ENCODE assay signal across 8 cellular contexts in genomic region chr11:63813035-63813562, GRCh38. TPM values are rescaled to one million over a fixed set of nuclear protein-coding genes. Genes with fewer than 3 reads are reported as not detected.
A peak's percentile ranks its signal among the peaks of the same experiment; 100 is the strongest.
DNase-seq lines count a peak whose midpoint lies in the region; ATAC-seq and TF ChIP-seq lines count a peak whose summit lies in the region.

A gene with protein sequence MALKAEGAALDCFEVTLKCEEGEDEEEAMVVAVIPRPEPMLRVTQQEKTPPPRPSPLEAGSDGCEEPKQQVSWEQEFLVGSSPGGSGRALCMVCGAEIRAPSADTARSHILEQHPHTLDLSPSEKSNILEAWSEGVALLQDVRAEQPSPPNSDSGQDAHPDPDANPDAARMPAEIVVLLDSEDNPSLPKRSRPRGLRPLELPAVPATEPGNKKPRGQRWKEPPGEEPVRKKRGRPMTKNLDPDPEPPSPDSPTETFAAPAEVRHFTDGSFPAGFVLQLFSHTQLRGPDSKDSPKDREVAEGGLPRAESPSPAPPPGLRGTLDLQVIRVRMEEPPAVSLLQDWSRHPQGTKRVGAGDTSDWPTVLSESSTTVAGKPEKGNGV (plus strand): TSS chr11:63813456. CDS start chr11:63813687, 231 bp downstream.

- H2BK15ac ChIP-seq in mesendoderm (replicated peaks; ENCODE audit: low read depth), result no peak within 1 kb of the TSS

- H2BK5ac ChIP-seq in mesendoderm (ENCODE audit: low read length), result peak within 1 kb of the TSS; percentile 85

- DNase-seq in CD4-positive, alpha-beta T cell, result peak; percentile 28 to 72 (median 52)
- peak; percentile 45 to 59 for DNase-seq in NOMO-1 (lab: John Stamatoyannopoulos, UW; ENCODE audit: unreplicated experiment in 2 of 2)
- DNase-seq in activated CD8-positive, alpha-beta memory T cell treated with anti-CD3 and anti-CD28 coated beads, Interleukin-2, amount 10 ng/mL, durations not matched to agents 7 days and 5 days, result peak; percentile 84
- peak; percentile 90 for DNase-seq in endodermal cell
- peak; percentile 73 for DNase-seq in mesendoderm
- DNase-seq in stimulated activated CD8-positive, alpha-beta memory T cell treated with anti-CD3 and anti-CD28 coated beads, Interleukin-12 subunit alpha, Interleukin-12 subunit beta, amount 100 ng/mL, for 24 hours (ENCODE audit: extremely low read depth), result peak; percentile 39

- H3K27ac Mint-ChIP-seq in CD4-positive, alpha-beta T cell, result peak within 1 kb of the TSS; percentile 1
- peak within 1 kb of the TSS; percentile 71 for H3K27ac Mint-ChIP-seq in activated CD8-positive, alpha-beta memory T cell treated with anti-CD3 and anti-CD28 coated beads, Interleukin-2, amount 10 ng/mL, durations not matched to agents 7 days and 5 days
- peak within 1 kb of the TSS; percentile 72 for H3K27ac Mint-ChIP-seq in endodermal cell

- peak within 1 kb of the TSS; percentile 6 for H2BK120ac ChIP-seq in mesendoderm (ENCODE audit: low read depth, low read length)

- no peaks in the 10 kb centered on the region for H3K27me3 ChIP-seq in CD4-positive, alpha-beta T cell (ENCODE audit: control insufficient read depth, insufficient read depth, low read length)
- H3K27me3 ChIP-seq in endodermal cell (ENCODE audit: control insufficient read depth, insufficient read depth, low read length, poor library complexity, severe bottlenecking) (no peaks in the 10 kb centered on the region), mesendoderm (ENCODE audit: insufficient read depth, low read length, poor library complexity) (no peaks in the 10 kb centered on the region)

- H3K4ac ChIP-seq in mesendoderm (ENCODE audit: low read depth, low read length), result peak within 1 kb of the TSS; percentile 90

- CTCF ChIA-PET in CD4-positive, alpha-beta T cell (lab: Charles Lee), result no interaction called here
- CTCF ChIA-PET in activated CD8-positive, alpha-beta memory T cell treated with anti-CD3 and anti-CD28 coated beads, Interleukin-2, amount 10 ng/mL, durations not matched to agents 7 days and 5 days (lab: Charles Lee), result interaction anchor here (3.4 kb wide), 1 partner anchor 24 kb away, joined by 16 read pairs; the partner anchor contains the start of gene MARK2

- peak within 1 kb of the TSS; percentile 94 for H2AK5ac ChIP-seq in mesendoderm (ENCODE audit: low read length)

- no peak for TF ChIP-seq CTCF in CD4-positive, alpha-beta T cell (IDR thresholded peaks at IDR 0.05)
- no peak for TF ChIP-seq CTCF in endodermal cell (conservative IDR thresholded peaks at IDR 0.05)

- H3K79me2 ChIP-seq in mesendoderm (ENCODE audit: control insufficient read depth, insufficient read depth, low read length), result peaks cover 35% of the 10 kb centered on the region

- peak within 1 kb of the TSS; percentile 99 for H3K23ac ChIP-seq in mesendoderm (ENCODE audit: low read length)

- no peaks in the 10 kb centered on the region for H3K27me3 Mint-ChIP-seq in CD4-positive, alpha-beta T cell
- H3K27me3 Mint-ChIP-seq in activated CD8-positive, alpha-beta memory T cell treated with anti-CD3 and anti-CD28 coated beads, Interleukin-2, amount 10 ng/mL, durations not matched to agents 7 days and 5 days, result no peaks in the 10 kb centered on the region
- no peaks in the 10 kb centered on the region for H3K27me3 Mint-ChIP-seq in endodermal cell (ENCODE audit: insufficient read depth)

- H3K36me3 ChIP-seq in endodermal cell (ENCODE audit: control insufficient read depth, insufficient read depth, low read length), result peaks cover 32% of the 10 kb centered on the region
- peaks cover 10% of the 10 kb centered on the region for H3K36me3 ChIP-seq in mesendoderm (ENCODE audit: control insufficient read depth, insufficient read depth, low read length)

- peak within 1 kb of the TSS; percentile 91 for H3K18ac ChIP-seq in mesendoderm (ENCODE audit: low read length)

- H3K4me1 Mint-ChIP-seq in CD4-positive, alpha-beta T cell (ENCODE audit: low read depth), result peaks cover 20% of the 10 kb centered on the region
- peaks cover 34% of the 10 kb centered on the region for H3K4me1 Mint-ChIP-seq in activated CD8-positive, alpha-beta memory T cell treated with anti-CD3 and anti-CD28 coated beads, Interleukin-2, amount 10 ng/mL, durations not matched to agents 7 days and 5 days
- H3K4me1 Mint-ChIP-seq in endodermal cell, result peaks cover 26% of the 10 kb centered on the region

- ATAC-seq in CD4-positive, alpha-beta T cell (ENCODE audit: poor library complexity), result peak; percentile 85
- peak; percentile 66 for ATAC-seq in GM19438 (IDR thresholded peaks at IDR 0.05; ENCODE audit: low read depth, unreplicated experiment)
- ATAC-seq in HG03571 (IDR thresholded peaks at IDR 0.05; ENCODE audit: unreplicated experiment), result peak; percentile 87
- peak; percentile 93 for ATAC-seq in activated CD8-positive, alpha-beta memory T cell treated with anti-CD3 and anti-CD28 coated beads, Interleukin-2, amount 10 ng/mL, durations not matched to agents 7 days and 5 days

- peaks cover 19% of the 10 kb centered on the region for H3K36me3 Mint-ChIP-seq in CD4-positive, alpha-beta T cell (ENCODE audit: low read depth)
- peaks cover 24% of the 10 kb centered on the region for H3K36me3 Mint-ChIP-seq in activated CD8-positive, alpha-beta memory T cell treated with anti-CD3 and anti-CD28 coated beads, Interleukin-2, amount 10 ng/mL, durations not matched to agents 7 days and 5 days
- H3K36me3 Mint-ChIP-seq in endodermal cell (ENCODE audit: low read depth), result peaks cover 28% of the 10 kb centered on the region

- H3K56ac ChIP-seq in mesendoderm (ENCODE audit: low read length), result peak within 1 kb of the TSS; percentile 100

- peaks cover 26% of the 10 kb centered on the region for H3K79me1 ChIP-seq in mesendoderm (ENCODE audit: low read length)

- 0% methylated on average over 27 to 65 of the region's 65 CpGs for WGBS in endodermal cell (ENCODE audit: insufficient coverage in 1 of 2, insufficient read length in 1 of 2), 2 experiments
- WGBS in mesendoderm (ENCODE audit: extremely low coverage, insufficient coverage, low lambda C conversion rate), result no CpG with 5 or more reads among the region's 65 CpGs

- H3K9ac ChIP-seq in endodermal cell (ENCODE audit: extremely low read depth, low read length, poor library complexity, severe bottlenecking) (peak within 1 kb of the TSS; percentile 73), mesendoderm (ENCODE audit: low read length) (peak within 1 kb of the TSS; percentile 98)

- H4K8ac ChIP-seq in mesendoderm (ENCODE audit: low read depth, low read length), result no peak within 1 kb of the TSS

- H3K9me3 ChIP-seq in CD4-positive, alpha-beta T cell (ENCODE audit: control insufficient read depth, low read length), result no peaks in the 10 kb centered on the region
- no peaks in the 10 kb centered on the region for H3K9me3 ChIP-seq in endodermal cell (ENCODE audit: control insufficient read depth, low read length)

- intact Hi-C loops in CD4-positive, alpha-beta T cell (cut with DNase I, micrococcal nuclease), result loop anchor here in 1 of 2 experiments (5.0 kb wide), 1 partner anchor 141 kb away; the partner anchor contains the start of gene ATL3

- H3K4me3 ChIP-seq in endodermal cell (ENCODE audit: low read length), result peak within 1 kb of the TSS; percentile 87
- H3K4me3 ChIP-seq in mesendoderm (ENCODE audit: low read length), result peak within 1 kb of the TSS; percentile 99

- H3K4me1 ChIP-seq in endodermal cell (ENCODE audit: control insufficient read depth, insufficient read depth, low read length) (peaks cover 4% of the 10 kb centered on the region), mesendoderm (ENCODE audit: control insufficient read depth, low read depth, low read length) (peaks cover 14% of the 10 kb centered on the region)

- POLR2A ChIA-PET in CD4-positive, alpha-beta T cell (lab: Charles Lee), result no interaction called here

- no peak within 1 kb of the TSS for H3K27ac ChIP-seq in CD4-positive, alpha-beta T cell (ENCODE audit: low read depth, low read length)
- H3K27ac ChIP-seq in endodermal cell (ENCODE audit: low read depth, low read length), result peak within 1 kb of the TSS; percentile 72
- peak within 1 kb of the TSS; percentile 81 for H3K27ac ChIP-seq in mesendoderm (ENCODE audit: low read depth, low read length)

- H3K4me3 Mint-ChIP-seq in CD4-positive, alpha-beta T cell, result peak within 1 kb of the TSS; percentile 81
- peak within 1 kb of the TSS; percentile 79 for H3K4me3 Mint-ChIP-seq in activated CD8-positive, alpha-beta memory T cell treated with anti-CD3 and anti-CD28 coated beads, Interleukin-2, amount 10 ng/mL, durations not matched to agents 7 days and 5 days
- peak within 1 kb of the TSS; percentile 83 for H3K4me3 Mint-ChIP-seq in endodermal cell

- H3K9me3 Mint-ChIP-seq in CD4-positive, alpha-beta T cell, result no peaks in the 10 kb centered on the region
- no peaks in the 10 kb centered on the region for H3K9me3 Mint-ChIP-seq in activated CD8-positive, alpha-beta memory T cell treated with anti-CD3 and anti-CD28 coated beads, Interleukin-2, amount 10 ng/mL, durations not matched to agents 7 days and 5 days (ENCODE audit: low read depth)
- H3K9me3 Mint-ChIP-seq in endodermal cell, result no peaks in the 10 kb centered on the region

- peak within 1 kb of the TSS; percentile 90 for H3K4me2 ChIP-seq in mesendoderm (ENCODE audit: low read length)

- no peak within 1 kb of the TSS for H4K5ac ChIP-seq in mesendoderm (ENCODE audit: low read length)

RNA-seq across cellular contexts. Expression of the gene that starts here (rescaled TPM):
- total RNA-seq in CD4-positive, alpha-beta T cell, result 1 to 10 TPM; 4.0 to 4.8 TPM
- total RNA-seq in activated CD8-positive, alpha-beta memory T cell treated with anti-CD3 and anti-CD28 coated beads, Interleukin-2, amount 10 ng/mL, durations not matched to agents 7 days and 5 days, result 10 to 100 TPM; 53.4 to 55.8 TPM
- 100 to 1,000 TPM in 1 of 2 donors, 10 to 100 TPM in 1; 96.1 to 103 TPM for total RNA-seq in endodermal cell
- 59.8 TPM for polyA plus RNA-seq in endodermal cell (2013, experiment 1 of 2)
- polyA plus RNA-seq in endodermal cell (2013, experiment 2 of 2), result 60.2 TPM
- 63.0 TPM for polyA plus RNA-seq in mesendoderm (2013, experiment 1 of 2)
- polyA plus RNA-seq in mesendoderm (2013, experiment 2 of 2), result 65.1 TPM

Comparison
In these comparisons a context has a peak if more than half of its experiments do, and no peak if none do; other contexts are left out.
1. RNA of the gene that starts here (total RNA-seq): 96.1 to 103 TPM in endodermal cell and 53.4 to 55.8 TPM in activated CD8-positive, alpha-beta memory T cell treated with anti-CD3 and anti-CD28 coated beads, Interleukin-2, amount 10 ng/mL, durations not matched to agents 7 days and 5 days; 4.0 to 4.8 TPM in CD4-positive, alpha-beta T cell; every median in the first group is over 4 times any median in the second.
2. DNase-seq: peak in every context shown above with its lines; median percentile 90 in endodermal cell; 84 in activated CD8-positive, alpha-beta memory T cell treated with anti-CD3 and anti-CD28 coated beads, Interleukin-2, amount 10 ng/mL, durations not matched to agents 7 days and 5 days; 73 in mesendoderm; 52 in CD4-positive, alpha-beta T cell; 52 in NOMO-1; 39 in stimulated activated CD8-positive, alpha-beta memory T cell treated with anti-CD3 and anti-CD28 coated beads, Interleukin-12 subunit alpha, Interleukin-12 subunit beta, amount 100 ng/mL, for 24 hours.
3. H3K27ac Mint-ChIP-seq: peak in every context shown above with its lines; median percentile 72 in endodermal cell; 71 in activated CD8-positive, alpha-beta memory T cell treated with anti-CD3 and anti-CD28 coated beads, Interleukin-2, amount 10 ng/mL, durations not matched to agents 7 days and 5 days; 1 in CD4-positive, alpha-beta T cell.
4. Peak in every context shown above with its lines, with median percentiles within 50 percentile points of each other: ATAC-seq and H3K4me3 Mint-ChIP-seq.